ENCODE assay signal across 24 cellular contexts in genomic region chr6:58419321-58419720, GRCh38.
"Had no signal": no experiment of that assay in that cellular context is flagged by ENCODE, and none has a peak within 500 bp of the region (broad histone marks: within the 10 kb centered on the region; RNA-seq: fewer than 3 reads in every experiment).

No MANE protein-coding gene starts in this region.

- DNase-seq: natural killer cell; occipital lobe; ovary; posterior cingulate gyrus; psoas muscle; right cardiac atrium; right lobe of liver; sigmoid colon; small intestine; stimulated activated CD4-positive, alpha-beta T cell treated with anti-CD3 and anti-CD28 coated beads, Interleukin-15, amount 100 ng/mL, for 24 hours; stimulated activated CD4-positive, alpha-beta T cell treated with anti-CD3 and anti-CD28 coated beads, Interleukin-2, amount 100 ng/mL, for 24 hours; stimulated activated CD4-positive, alpha-beta T cell treated with anti-CD3 and anti-CD28 coated beads, Interleukin-2, amount 100 ng/mL, for 48 hours; stimulated activated CD4-positive, alpha-beta T cell treated with anti-CD3 and anti-CD28 coated beads, Interleukin-4, amount 100 ng/mL, for 4 hours; stimulated activated CD8-positive, alpha-beta memory T cell treated with anti-CD3 and anti-CD28 coated beads, Interleukin-4, amount 100 ng/mL, for 48 hours; stimulated activated naive CD4-positive, alpha-beta T cell; stimulated activated naive CD8-positive, alpha-beta T cell treated with anti-CD3 and anti-CD28 coated beads, Interleukin-15, amount 100 ng/mL, for 72 hours; stimulated activated naive CD8-positive, alpha-beta T cell treated with anti-CD3 and anti-CD28 coated beads, Interleukin-15, Interleukin-2, amounts not matched to agents 100 U/mL and 50 U/mL, for 24 hours; substantia nigra; testis; tibial artery; transverse colon; upper lobe of right lung; uterus had no signal

- ATAC-seq: natural killer cell; psoas muscle; right cardiac atrium; right lobe of liver; stimulated activated memory B cell treated with anti-CD40 and anti-IgM and Interleukin-4, amounts not matched to agents 10 μg/mL and 1 μg/mL and 100 μg/mL, for 72 hours; stimulated activated naive CD8-positive, alpha-beta T cell treated with anti-CD3 and anti-CD28 coated beads, Interleukin-15, amount 100 ng/mL, for 72 hours; stimulated activated naive CD8-positive, alpha-beta T cell treated with anti-CD3 and anti-CD28 coated beads, Interleukin-15, Interleukin-2, amounts not matched to agents 100 U/mL and 50 U/mL, for 24 hours; upper lobe of right lung had no signal
